Comparison of ENCODE assay signal across 26 cellular contexts in genomic region chrX:49262603-49263002, GRCh38. TPM values are rescaled to one million over a fixed set of nuclear protein-coding genes. Genes with fewer than 3 reads are reported as not detected.
"Had no signal": no experiment of that assay in that cellular context is flagged by ENCODE, and none has a peak within 500 bp of the region (broad histone marks: within the 10 kb centered on the region; RNA-seq: fewer than 3 reads in every experiment).

No MANE protein-coding gene starts in this region.

- DNase-seq: activated gamma-delta T cell treated with Interleukin-2 at 50 U/mL for 16 hours; amniotic stem cell; dermis blood vessel endothelial cell; effector memory CD4-positive, alpha-beta T cell; heart left ventricle; kidney; right lobe of liver; small intestine; stimulated activated CD4-positive, alpha-beta T cell treated with anti-CD3 and anti-CD28 coated beads, Interleukin-4, amount 100 ng/mL, for 24 hours; thyroid gland had no signal

- H3K27me3 Mint-ChIP-seq: stimulated activated memory B cell treated with anti-CD40 and anti-IgM and Interleukin-4, amounts not matched to agents 10 μg/mL and 1 μg/mL and 100 μg/mL, for 72 hours had no signal

- H3K27ac ChIP-seq: esophagus muscularis mucosa, gastroesophageal sphincter, heart left ventricle, neutrophil, parathyroid adenoma, right lobe of liver, thyroid gland had no signal

- H3K4me3 ChIP-seq: esophagus muscularis mucosa, gastroesophageal sphincter, heart left ventricle, lung, right lobe of liver, thyroid gland had no signal

- H3K27me3 ChIP-seq: esophagus muscularis mucosa, gastroesophageal sphincter, neutrophil, right lobe of liver, thyroid gland had no signal

- H3K9me3 Mint-ChIP-seq: natural killer cell treated with Interleukin-12 subunit alpha and Interleukin-12 subunit beta and Interleukin-15 and Interleukin-18, amount 100 ng/mL, for 72 hours; stimulated activated memory B cell treated with anti-CD40 and anti-IgM and Interleukin-4, amounts not matched to agents 10 μg/mL and 1 μg/mL and 100 μg/mL, for 72 hours had no signal

- H3K4me1 Mint-ChIP-seq: mesothelial cell of epicardium had no signal

- H3K36me3 Mint-ChIP-seq: mesothelial cell of epicardium; natural killer cell treated with Interleukin-12 subunit alpha and Interleukin-12 subunit beta and Interleukin-15 and Interleukin-18, amount 100 ng/mL, for 72 hours; stimulated activated memory B cell treated with anti-CD40 and anti-IgM and Interleukin-4, amounts not matched to agents 10 μg/mL and 1 μg/mL and 100 μg/mL, for 72 hours had no signal

- H3K9me3 ChIP-seq: esophagus muscularis mucosa, gastroesophageal sphincter, heart left ventricle, neutrophil, right lobe of liver, thyroid gland had no signal

- H3K27ac Mint-ChIP-seq: mesothelial cell of epicardium; natural killer cell treated with Interleukin-12 subunit alpha and Interleukin-12 subunit beta and Interleukin-15 and Interleukin-18, amount 100 ng/mL, for 72 hours; stimulated activated memory B cell treated with anti-CD40 and anti-IgM and Interleukin-4, amounts not matched to agents 10 μg/mL and 1 μg/mL and 100 μg/mL, for 72 hours had no signal

- H3K36me3 ChIP-seq: esophagus muscularis mucosa, gastroesophageal sphincter, heart left ventricle, neutrophil, right lobe of liver, thyroid gland had no signal

- H2AFZ ChIP-seq: parathyroid adenoma had no signal

- H3K79me2 ChIP-seq: parathyroid adenoma had no signal

- H3K4me1 ChIP-seq: esophagus muscularis mucosa, gastroesophageal sphincter, heart left ventricle, parathyroid adenoma, right lobe of liver, thyroid gland had no signal

- H3K4me3 Mint-ChIP-seq: mesothelial cell of epicardium; natural killer cell treated with Interleukin-12 subunit alpha and Interleukin-12 subunit beta and Interleukin-15 and Interleukin-18, amount 100 ng/mL, for 72 hours; stimulated activated memory B cell treated with anti-CD40 and anti-IgM and Interleukin-4, amounts not matched to agents 10 μg/mL and 1 μg/mL and 100 μg/mL, for 72 hours had no signal

- ATAC-seq: activated CD4-positive, CD25-positive, alpha-beta regulatory T cell treated with anti-CD3 and anti-CD28 coated beads, Interleukin-2, amount 50 U/mL, for 24 hours; gastroesophageal sphincter; heart left ventricle; left lobe of liver; natural killer cell treated with Interleukin-12 subunit alpha and Interleukin-12 subunit beta and Interleukin-15 and Interleukin-18, amount 100 ng/mL, for 72 hours; right lobe of liver; stimulated activated memory B cell treated with anti-CD40 and anti-IgM and Interleukin-4, amounts not matched to agents 10 μg/mL and 1 μg/mL and 100 μg/mL, for 72 hours had no signal

RNA-seq across cellular contexts. Expression of gene FOXP3, which starts 1.9 kb away (rescaled TPM):
- total RNA-seq: cerebellum, endothelial cell of umbilical vein, esophagus muscularis mucosa had no signal

RNA-seq across cellular contexts. Expression of gene CACNA1F, which starts 29.5 kb away (rescaled TPM):
- total RNA-seq: endothelial cell of umbilical vein, left lobe of liver, SK-MEL-5 had no signal

RNA-seq across cellular contexts. Expression of gene GAGE10, which starts 40.8 kb away (rescaled TPM):
- total RNA-seq: activated CD8-positive, alpha-beta memory T cell treated with anti-CD3 and anti-CD28 coated beads for 36 hours; cerebellum; dermis blood vessel endothelial cell; endothelial cell of umbilical vein; gastroesophageal sphincter; heart left ventricle; kidney; left lobe of liver; lung; mesothelial cell of epicardium; natural killer cell treated with Interleukin-12 subunit alpha and Interleukin-12 subunit beta and Interleukin-15 and Interleukin-18, amount 100 ng/mL, for 72 hours; right lobe of liver; SK-MEL-5; subcutaneous adipose tissue; thyroid gland; ureter had no signal
